Comparison of ENCODE assay signal across 32 cellular contexts in the genomic region with DNA sequence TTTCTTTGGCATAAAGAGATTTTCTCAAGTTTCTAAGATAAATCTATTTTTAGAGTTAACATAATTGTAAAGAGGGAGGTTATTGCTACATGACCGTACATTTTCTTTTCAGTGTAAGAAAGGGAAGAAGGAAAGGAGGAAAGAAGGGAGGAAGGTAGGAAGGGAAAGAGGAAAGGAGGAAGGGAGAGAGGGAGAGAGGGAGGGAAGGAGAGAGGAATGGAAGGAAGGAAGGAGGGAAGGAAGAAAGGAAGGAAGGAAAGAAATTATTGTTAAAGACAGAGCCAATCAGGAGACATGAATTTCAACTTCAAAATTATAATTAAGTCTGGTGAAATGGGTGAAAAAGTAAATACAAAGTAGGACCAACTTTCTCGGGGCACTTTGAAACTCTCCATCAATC.
"Had no signal": no experiment of that assay in that cellular context is flagged by ENCODE, and none has a peak within 500 bp of the region (broad histone marks: within the 10 kb centered on the region; RNA-seq: fewer than 3 reads in every experiment).

No MANE protein-coding gene starts in this region.

- H3K36me3 ChIP-seq: adrenal gland, ascending aorta, brain microvascular endothelial cell, breast epithelium, cardiac muscle cell had no signal

- H3K4me3 ChIP-seq: adrenal gland, ascending aorta, body of pancreas, breast epithelium, cardiac muscle cell had no signal

- H3K27me3 ChIP-seq: ascending aorta, body of pancreas, brain microvascular endothelial cell, breast epithelium, cardiac muscle cell had no signal

- ATAC-seq: activated naive CD4-positive, alpha-beta T cell treated with anti-CD3 and anti-CD28 coated beads, Interleukin-2, amount 50 U/mL, for 72 hours; activated naive CD8-positive, alpha-beta T cell treated with anti-CD3 and anti-CD28 coated beads, Interleukin-2, amount 50 U/mL, for 24 hours; activated T-cell treated with anti-CD3 and anti-CD28 coated beads, Interleukin-2, amount 50 U/mL, for 4 hours; activated T-cell treated with anti-CD3 and anti-CD28 coated beads, Interleukin-2, amount 50 U/mL, for 72 hours; activated T-helper 17 cell treated with anti-CD3 and anti-CD28 coated beads, Interleukin-2, amount 50 U/mL, for 72 hours; body of pancreas had no signal

- H3K27ac ChIP-seq: adrenal gland, ascending aorta, body of pancreas, brain microvascular endothelial cell, breast epithelium, cardiac muscle cell had no signal

- H3K9me3 ChIP-seq: adrenal gland, ascending aorta, body of pancreas, breast epithelium had no signal

- DNase-seq: activated effector memory CD4-positive, alpha-beta T cell treated with anti-CD3 and anti-CD28 coated beads, Interleukin-2, amount 50 U/mL, for 16 hours; activated effector memory CD4-positive, alpha-beta T cell treated with Interleukin-2 at 50 U/mL for 16 hours; activated gamma-delta T cell; activated gamma-delta T cell treated with Interleukin-2 at 50 U/mL for 16 hours; activated naive CD4-positive, alpha-beta T cell; activated naive CD4-positive, alpha-beta T cell treated with anti-CD3 and anti-CD28 coated beads for 36 hours; activated naive CD4-positive, alpha-beta T cell treated with anti-CD3 and anti-CD28 coated beads, Interleukin-2, amount 10 ng/mL, durations not matched to agents 7 days and 5 days; activated naive CD4-positive, alpha-beta T cell treated with anti-CD3 and anti-CD28 coated beads, Interleukin-2, amount 50 U/mL, for 16 hours; activated naive CD4-positive, alpha-beta T cell treated with Interleukin-2 at 50 U/mL for 16 hours; activated naive CD8-positive, alpha-beta T cell treated with anti-CD3 and anti-CD28 coated beads for 36 hours; activated naive CD8-positive, alpha-beta T cell treated with anti-CD3 and anti-CD28 coated beads, Interleukin-2, amount 10 ng/mL, durations not matched to agents 7 days and 5 days; activated naive CD8-positive, alpha-beta T cell treated with anti-CD3 and anti-CD28 coated beads, Interleukin-2, amount 50 U/mL, for 24 hours; activated T-cell treated with anti-CD3 and anti-CD28 coated beads, Interleukin-2, amount 50 U/mL, for 4 hours; activated T-cell treated with anti-CD3 and anti-CD28 coated beads, Interleukin-2, amount 50 U/mL, for 48 hours; activated T-cell treated with anti-CD3 and anti-CD28 coated beads, Interleukin-2, amount 50 U/mL, for 72 hours; adrenal gland; amniotic stem cell; amygdala; anterior cingulate cortex; aorta; body of pancreas; brain microvascular endothelial cell; caudate nucleus; central memory CD4-positive, alpha-beta T cell; cerebellar nuclear complex had no signal

- FAIRE-seq: astrocyte, bronchial epithelial cell had no signal

- H3K4me1 ChIP-seq: adrenal gland, ascending aorta, body of pancreas, breast epithelium had no signal
